ENCODE assay signal across 8 cellular contexts in the genomic region with DNA sequence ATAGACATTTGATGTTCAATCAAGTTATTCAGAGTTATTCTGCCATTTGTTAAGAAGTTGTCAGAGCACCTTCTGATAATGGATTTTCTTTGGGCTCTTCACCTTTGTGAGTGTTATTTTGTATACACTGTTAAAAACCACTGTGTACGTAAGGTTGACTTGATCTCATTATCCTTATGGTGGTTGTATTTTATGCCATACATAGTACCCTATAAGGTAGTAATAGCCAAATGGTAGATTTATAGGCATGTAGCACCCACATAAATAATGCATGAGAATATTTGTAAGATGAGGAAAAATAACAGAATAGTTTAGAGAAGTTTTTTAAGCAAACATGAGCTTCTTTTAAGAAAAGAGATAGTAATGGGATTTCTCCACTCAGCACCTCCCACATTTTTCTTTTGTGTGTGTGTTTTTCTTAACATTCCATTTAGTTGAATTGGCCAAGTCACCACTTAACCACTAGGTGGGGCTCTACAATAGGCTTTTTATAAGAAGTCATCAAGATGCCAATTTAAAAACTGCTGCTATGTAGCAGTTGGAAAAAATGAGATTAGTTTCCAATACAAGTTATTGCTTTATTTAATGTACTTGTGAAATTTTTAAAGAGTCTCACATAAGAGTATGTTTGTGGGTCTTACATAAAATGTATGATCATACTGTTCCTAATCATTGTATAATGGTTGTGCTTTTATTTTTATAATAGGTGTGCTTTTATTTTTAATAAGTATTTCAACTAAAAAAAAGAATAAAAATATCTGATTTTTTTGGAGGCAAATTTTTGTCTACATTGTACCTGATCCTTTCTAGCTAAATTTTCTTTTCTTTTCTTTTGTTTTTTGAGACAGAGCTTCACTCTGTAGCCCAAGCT. TPM values are rescaled to one million over a fixed set of nuclear protein-coding genes. Genes with fewer than 3 reads are reported as not detected.
DNase-seq lines count a peak whose midpoint lies in the region; ATAC-seq and TF ChIP-seq lines count a peak whose summit lies in the region.

No MANE protein-coding gene starts in this region.

- no peak for TF ChIP-seq EP300 in stomach (IDR thresholded peaks at IDR 0.05)

- ATAC-seq in DND-41 (ENCODE audit: insufficient read depth, low read depth) (peak; percentile 64), GM18907 (IDR thresholded peaks at IDR 0.05; ENCODE audit: unreplicated experiment) (no peak)
- no peak for ATAC-seq in activated CD4-positive, CD25-positive, alpha-beta regulatory T cell treated with anti-CD3 and anti-CD28 coated beads, Interleukin-2, amount 50 U/mL, for 24 hours

- H3K27me3 ChIP-seq in DND-41 (ENCODE audit: insufficient read depth, low read length, poor library complexity) (no peaks in the 10 kb centered on the region), stomach (no peaks in the 10 kb centered on the region)

- 49 to 62% (median 56%) methylated on average over 1 of the region's 1 CpG for WGBS in stomach, 5 donors

- H3K4me2 ChIP-seq in DND-41 (ENCODE audit: insufficient read depth, low read length), result no peak overlapping the region

- TF ChIP-seq CTCF in DND-41 (IDR thresholded peaks at IDR 0.05; ENCODE audit: borderline replicate concordance, extremely low read depth, low read length, poor library complexity, severe bottlenecking) (peak; percentile 83), stomach (IDR thresholded peaks at IDR 0.05) (peak in 5 of 7 experiments; percentile 12 to 79 (median 67))

- H3K4me1 ChIP-seq in DND-41 (ENCODE audit: insufficient read depth, low read length), result no peaks in the 10 kb centered on the region
- H3K4me1 ChIP-seq in stomach, result peaks cover 0 to 5% (median 0%) of the 10 kb centered on the region in 4 donors

- no peaks in the 10 kb centered on the region for H3K9me3 ChIP-seq in DND-41 (ENCODE audit: insufficient read depth, low read length, severe bottlenecking)
- no peaks in the 10 kb centered on the region for H3K9me3 ChIP-seq in stomach

- H3K4me3 ChIP-seq in DND-41 (ENCODE audit: low read depth in 1 of 2, low read length in 2 of 2) (no peak overlapping the region), stomach (no peak overlapping the region)

- no peak overlapping the region for H3K27ac ChIP-seq in DND-41 (ENCODE audit: low read length)
- no peak overlapping the region for H3K27ac ChIP-seq in stomach

- H3K36me3 ChIP-seq in DND-41 (ENCODE audit: insufficient read depth, low read length) (peaks cover 88% of the 10 kb centered on the region), stomach (peaks cover 27 to 94% (median 92%) of the 10 kb centered on the region in 4 donors)

- no peak overlapping the region for H3K9ac ChIP-seq in DND-41 (ENCODE audit: low read depth, low read length)

- no peak overlapping the region for H2AFZ ChIP-seq in DND-41 (ENCODE audit: low read depth, low read length)

- TF ChIP-seq POLR2A in stomach (IDR thresholded peaks at IDR 0.05), result no peak

- intact Hi-C loops in stomach (cut with DNase I; ENCODE audit: low total_unique reads), result no loop called here

- DNase-seq in DND-41, result peak; percentile 35
- peak; percentile 92 for DNase-seq in HT-29 (ENCODE audit: low spot score)
- DNase-seq in NCI-H82 treated with DMSO at 0.1 percent for 48 hours (lab: John Stamatoyannopoulos, UW; ENCODE audit: unreplicated experiment), result peak; percentile 11
- peak; percentile 33 for DNase-seq in brain pericyte (ENCODE audit: low read depth, low spot score)
- peak; percentile 61 for DNase-seq in iPS-NIHi7 (ENCODE audit: extremely low spot score)
- no peak for DNase-seq in stomach

- no peaks in the 10 kb centered on the region for H4K20me1 ChIP-seq in DND-41 (ENCODE audit: insufficient read depth, low read length)

- no peaks in the 10 kb centered on the region for H3K79me2 ChIP-seq in DND-41 (ENCODE audit: insufficient read depth, low read length)

RNA-seq across cellular contexts. Expression of a gene that starts 41.1 kb away (rescaled TPM):
- total RNA-seq in HT-29 (2014; rRNA removed; shearing (Covaris generic)), result 2.9 and 3.3 TPM in 2 replicates
- 10 to 100 TPM in 4 of 5 donors, 1 to 10 TPM in 1; 3.5 to 20.7 (median 12.7) TPM for total RNA-seq in stomach
- 10 to 100 TPM; 29.9 to 42.0 (median 33.7) TPM for polyA plus RNA-seq in stomach
